Comparison of ENCODE assay signal across 10 cellular contexts in genomic region chr3:66035763-66036477, GRCh38. TPM values are rescaled to one million over a fixed set of nuclear protein-coding genes. Genes with fewer than 3 reads are reported as not detected.
DNase-seq lines count a peak whose midpoint lies in the region; ATAC-seq and FAIRE-seq lines count a peak whose summit lies in the region.
"Had no signal": no experiment of that assay in that cellular context is flagged by ENCODE, and none has a peak within 500 bp of the region (broad histone marks: within the 10 kb centered on the region; RNA-seq: fewer than 3 reads in every experiment).

No MANE protein-coding gene starts in this region.

- no peaks in the 10 kb centered on the region for H3K9me3 ChIP-seq in small intestine (ENCODE audit: control insufficient read depth, low read depth)

- H3K36me3 ChIP-seq in H7 (replicated peaks; ENCODE audit: control insufficient read depth, insufficient read depth, low read length) (no peaks in the 10 kb centered on the region), small intestine (ENCODE audit: control insufficient read depth in 2 of 2, insufficient read depth in 2 of 2, low read length in 2 of 2) (no peaks in the 10 kb centered on the region)

- DNase-seq in H7 (peak; percentile 43), astrocyte of the hippocampus (ENCODE audit: low read depth, low spot score) (peak; percentile 71), iPS-NIHi7 (ENCODE audit: extremely low spot score) (peak; percentile 48), small intestine (peak; percentile 28), H4 (ENCODE audit: low spot score) (no peak), NCI-H1105 treated with DMSO at 0.1 percent for 48 hours (lab: John Stamatoyannopoulos, UW) (no peak), GM19239 (ENCODE audit: insufficient read length, low spot score) (no peak)
- DNase-seq: NCI-H2171, T-helper 2 cell had no signal

- 43 to 54% (median 53%) methylated on average over 5 of the region's 5 CpGs for WGBS in small intestine, 3 donors

- ATAC-seq in HG03565 (IDR thresholded peaks at IDR 0.05; ENCODE audit: unreplicated experiment): no peak

- no peaks in the 10 kb centered on the region for H3K4me1 ChIP-seq in small intestine (ENCODE audit: control insufficient read depth in 2 of 2, insufficient read depth in 1 of 2, low read depth in 1 of 2, low read length in 1 of 2)

- H3K27me3 ChIP-seq in H7 (ENCODE audit: control insufficient read depth, insufficient read depth, low read length) (no peaks in the 10 kb centered on the region), small intestine (ENCODE audit: control insufficient read depth in 2 of 2, insufficient read depth in 2 of 2, low read length in 2 of 2) (no peaks in the 10 kb centered on the region)

- H3K27ac ChIP-seq in small intestine (ENCODE audit: low read depth in 1 of 2, low read length in 1 of 2): no peak overlapping the region

- peak overlapping the region; percentile 68 for H3K4me3 ChIP-seq in H7 (ENCODE audit: insufficient read depth, low read depth, low read length)
- H3K4me3 ChIP-seq in small intestine (ENCODE audit: low read depth in 1 of 2, low read length in 2 of 2): peak overlapping the region in 1 of 2 donors; percentile 85

- FAIRE-seq in small intestine (lab: Jason Lieb, UNC): no peak
- FAIRE-seq in GM19239 (lab: Jason Lieb, UNC): no peak

RNA-seq across cellular contexts. Expression of gene MAGI1, which starts 2.8 kb away (rescaled TPM):
- 26.4 and 34.8 TPM in 2 replicates for total RNA-seq in H7 (2014; rRNA removed; shearing (Covaris generic))
- 10 to 100 TPM in 2 of 3 donors, 1 to 10 TPM in 1; 10.0 to 13.0 (median 12.2) TPM for polyA plus RNA-seq in small intestine
- total RNA-seq in H4 (2014; rRNA removed; shearing (Covaris generic)): 0.93 and 1.4 TPM in 2 replicates

Comparison
In these comparisons a context has a peak if more than half of its experiments do, and no peak if none do; other contexts are left out.
1. DNase-seq: peak in H7 (single experiment), astrocyte of the hippocampus (single experiment), iPS-NIHi7 (single experiment) and small intestine (single experiment); none in H4 (single experiment), NCI-H1105 treated with DMSO at 0.1 percent for 48 hours (single experiment) and GM19239 (single experiment).
2. RNA of gene MAGI1, which starts 2.8 kb away (total RNA-seq): 26.4 to 34.8 TPM in H7; 0.93 to 1.4 TPM in H4; every median in the first group is over 10 times any median in the second.